Comparison of ENCODE assay signal across 27 cellular contexts in the genomic region with DNA sequence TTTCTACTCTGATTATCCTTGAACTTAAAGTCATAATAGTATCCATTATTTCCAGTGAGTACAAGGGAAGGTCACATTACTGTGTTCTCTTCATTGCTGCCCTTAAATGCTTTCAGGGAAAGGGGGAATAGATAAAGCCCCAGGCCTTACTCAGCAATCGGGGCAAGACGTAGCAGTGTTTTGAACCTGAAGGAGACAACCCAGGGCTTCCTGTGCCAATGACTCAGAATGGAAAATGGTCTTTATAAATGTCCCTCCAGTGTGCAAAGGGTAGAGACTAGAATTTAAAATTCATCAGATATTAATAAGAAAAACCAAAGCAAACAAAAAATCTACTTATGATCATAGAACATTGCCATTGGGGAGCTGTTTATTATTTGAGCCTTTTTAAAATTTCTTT. TPM values are rescaled to one million over a fixed set of nuclear protein-coding genes. Genes with fewer than 3 reads are reported as not detected.
"Had no signal": no experiment of that assay in that cellular context is flagged by ENCODE, and none has a peak within 500 bp of the region (broad histone marks: within the 10 kb centered on the region; RNA-seq: fewer than 3 reads in every experiment).

No MANE protein-coding gene starts in this region.

- H3K36me3 Mint-ChIP-seq: immature natural killer cell; memory B cell; natural killer cell treated with Interleukin-12 subunit alpha and Interleukin-12 subunit beta and Interleukin-15 and Interleukin-18, amount 100 ng/mL, for 72 hours; stimulated activated naive B cell treated with anti-CD40 and anti-IgM and Interleukin-4, amounts not matched to agents 10 μg/mL and 1 μg/mL and 100 μg/mL, for 72 hours; type B pancreatic cell had no signal

- ATAC-seq: left colon; mucosa of descending colon; naive thymus-derived CD4-positive, alpha-beta T cell; natural killer cell treated with Interleukin-12 subunit alpha and Interleukin-12 subunit beta and Interleukin-15 and Interleukin-18, amount 100 ng/mL, for 72 hours; right lobe of liver; stimulated activated naive B cell treated with anti-CD40 and anti-IgM and Interleukin-4, amounts not matched to agents 10 μg/mL and 1 μg/mL and 100 μg/mL, for 72 hours had no signal

- H3K9me3 Mint-ChIP-seq: memory B cell; natural killer cell treated with Interleukin-12 subunit alpha and Interleukin-12 subunit beta and Interleukin-15 and Interleukin-18, amount 100 ng/mL, for 72 hours; stimulated activated naive B cell treated with anti-CD40 and anti-IgM and Interleukin-4, amounts not matched to agents 10 μg/mL and 1 μg/mL and 100 μg/mL, for 72 hours; stimulated activated naive CD8-positive, alpha-beta T cell treated with anti-CD3 and anti-CD28 coated beads, Interleukin-15, Interleukin-2, amounts not matched to agents 100 ng/mL and 50 ng/mL, for 24 hours; type B pancreatic cell had no signal

- H3K27me3 Mint-ChIP-seq: memory B cell; naive thymus-derived CD4-positive, alpha-beta T cell; progenitor cell of endocrine pancreas; stimulated activated naive CD8-positive, alpha-beta T cell treated with anti-CD3 and anti-CD28 coated beads, Interleukin-15, Interleukin-2, amounts not matched to agents 100 ng/mL and 50 ng/mL, for 24 hours; type B pancreatic cell had no signal

- DNase-seq: hypothalamus; immature natural killer cell; kidney; left colon; left ventricle myocardium inferior; midbrain; mucosa of descending colon; naive thymus-derived CD4-positive, alpha-beta T cell; ovary; right lobe of liver; stimulated activated CD4-positive, alpha-beta T cell treated with anti-CD3 and anti-CD28 coated beads, Interleukin-1b, Interleukin-23, amount 100 ng/mL, for 48 hours; stimulated activated CD4-positive, alpha-beta T cell treated with anti-CD3 and anti-CD28 coated beads, Interleukin-2, amount 100 ng/mL, for 48 hours; stimulated activated CD4-positive, alpha-beta T cell treated with anti-CD3 and anti-CD28 coated beads, Interleukin-4, amount 100 ng/mL, for 4 hours; stimulated activated CD8-positive, alpha-beta memory T cell treated with anti-CD3 and anti-CD28 coated beads, Interleukin-4, amount 100 ng/mL, for 48 hours; stimulated activated naive B cell treated with anti-CD40 and anti-IgM and Interleukin-4, amounts not matched to agents 10 μg/mL and 1 μg/mL and 100 μg/mL, for 72 hours; substantia nigra; uterus had no signal

- H3K4me1 Mint-ChIP-seq: immature natural killer cell; memory B cell; stimulated activated naive B cell treated with anti-CD40 and anti-IgM and Interleukin-4, amounts not matched to agents 10 μg/mL and 1 μg/mL and 100 μg/mL, for 72 hours had no signal

- H3K4me3 Mint-ChIP-seq: immature natural killer cell; memory B cell; naive thymus-derived CD4-positive, alpha-beta T cell; natural killer cell treated with Interleukin-12 subunit alpha and Interleukin-12 subunit beta and Interleukin-15 and Interleukin-18, amount 100 ng/mL, for 72 hours; stimulated activated naive B cell treated with anti-CD40 and anti-IgM and Interleukin-4, amounts not matched to agents 10 μg/mL and 1 μg/mL and 100 μg/mL, for 72 hours; stimulated activated naive CD8-positive, alpha-beta T cell treated with anti-CD3 and anti-CD28 coated beads, Interleukin-15, Interleukin-2, amounts not matched to agents 100 ng/mL and 50 ng/mL, for 24 hours; type B pancreatic cell had no signal

- H3K27ac Mint-ChIP-seq: immature natural killer cell; memory B cell; naive thymus-derived CD4-positive, alpha-beta T cell; natural killer cell treated with Interleukin-12 subunit alpha and Interleukin-12 subunit beta and Interleukin-15 and Interleukin-18, amount 100 ng/mL, for 72 hours; progenitor cell of endocrine pancreas; stimulated activated naive B cell treated with anti-CD40 and anti-IgM and Interleukin-4, amounts not matched to agents 10 μg/mL and 1 μg/mL and 100 μg/mL, for 72 hours; stimulated activated naive CD8-positive, alpha-beta T cell treated with anti-CD3 and anti-CD28 coated beads, Interleukin-15, Interleukin-2, amounts not matched to agents 100 ng/mL and 50 ng/mL, for 24 hours; type B pancreatic cell had no signal

RNA-seq across cellular contexts. Expression of a gene that starts 23.7 kb away (rescaled TPM):
- total RNA-seq: myocyte; natural killer cell treated with Interleukin-12 subunit alpha and Interleukin-12 subunit beta and Interleukin-15 and Interleukin-18, amount 100 ng/mL, for 72 hours; progenitor cell of endocrine pancreas; pulmonary artery endothelial cell; renal cortical epithelial cell; smooth muscle cell had no signal
- polyA plus RNA-seq: naive thymus-derived CD4-positive, alpha-beta T cell; neural cell; smooth muscle cell had no signal
